Comparison of ENCODE assay signal across 2 cellular contexts in the genomic region with DNA sequence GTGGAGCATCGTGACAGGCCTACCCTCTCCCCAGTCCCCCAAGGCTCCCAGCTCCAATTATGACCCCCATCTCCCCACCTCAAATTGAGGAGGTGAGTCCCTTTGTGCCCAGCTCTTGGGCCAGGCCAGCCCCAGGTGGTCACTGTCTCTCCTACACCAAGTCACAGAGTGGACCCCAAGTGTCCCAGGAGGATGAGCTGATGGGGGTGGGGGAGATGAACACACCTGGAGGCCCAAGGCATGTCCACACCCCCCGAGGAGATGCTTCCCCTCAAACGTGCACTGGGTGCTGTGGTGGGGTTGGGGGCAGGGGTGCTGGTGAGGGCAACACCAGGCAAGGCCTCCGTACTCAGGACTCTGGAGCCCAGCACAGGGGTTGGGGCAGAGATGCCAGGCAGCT.
TF ChIP-seq lines count a peak whose summit lies in the region.

No MANE protein-coding gene starts in this region.

TF ChIP-seq in H1, 55 proteins besides CTCF, POLR2A, EP300 and RAD21:
- no peak for TF ChIP-seq BACH1 (IDR thresholded peaks at IDR 0.05; ENCODE audit: low read length)

TF ChIP-seq in SK-N-SH treated with all-trans-retinoic acid at 6 μM for 48 hours, 23 proteins besides CTCF, POLR2A, EP300 and RAD21:
- TF ChIP-seq, protein P1, sequence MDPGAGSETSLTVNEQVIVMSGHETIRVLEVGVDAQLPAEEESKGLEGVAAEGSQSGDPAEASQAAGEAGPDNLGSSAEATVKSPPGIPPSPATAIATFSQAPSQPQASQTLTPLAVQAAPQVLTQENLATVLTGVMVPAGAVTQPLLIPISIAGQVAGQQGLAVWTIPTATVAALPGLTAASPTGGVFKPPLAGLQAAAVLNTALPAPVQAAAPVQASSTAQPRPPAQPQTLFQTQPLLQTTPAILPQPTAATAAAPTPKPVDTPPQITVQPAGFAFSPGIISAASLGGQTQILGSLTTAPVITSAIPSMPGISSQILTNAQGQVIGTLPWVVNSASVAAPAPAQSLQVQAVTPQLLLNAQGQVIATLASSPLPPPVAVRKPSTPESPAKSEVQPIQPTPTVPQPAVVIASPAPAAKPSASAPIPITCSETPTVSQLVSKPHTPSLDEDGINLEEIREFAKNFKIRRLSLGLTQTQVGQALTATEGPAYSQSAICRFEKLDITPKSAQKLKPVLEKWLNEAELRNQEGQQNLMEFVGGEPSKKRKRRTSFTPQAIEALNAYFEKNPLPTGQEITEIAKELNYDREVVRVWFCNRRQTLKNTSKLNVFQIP (CRISPR knock-in tag; IDR thresholded peaks at IDR 0.05; ENCODE audit: borderline replicate concordance, low read depth), result no peak
